ENCODE assay signal across 28 cellular contexts in genomic region chr11:377174-377865, GRCh38. TPM values are rescaled to one million over a fixed set of nuclear protein-coding genes. Genes with fewer than 3 reads are reported as not detected.
"Had no signal": no experiment of that assay in that cellular context is flagged by ENCODE, and none has a peak within 500 bp of the region (broad histone marks: within the 10 kb centered on the region; RNA-seq: fewer than 3 reads in every experiment).

No MANE protein-coding gene starts in this region.

- H3K27me3 ChIP-seq: brain microvascular endothelial cell, cardiac muscle cell, MG63 had no signal

- H3K9me3 Mint-ChIP-seq: activated CD4-positive, alpha-beta memory T cell treated with anti-CD3 and anti-CD28 coated beads for 36 hours; activated T-cell treated with anti-CD3 and anti-CD28 coated beads, Interleukin-2, amount 50 U/mL, for 4 hours; T-helper 1 cell treated with Interleukin-12 subunit alpha and Interleukin-12 subunit beta and Interleukin-4 antibody, amounts not matched to agents 30 μg/mL and 1 μg/mL, for 36 hours had no signal

- H3K36me3 Mint-ChIP-seq: activated CD4-positive, alpha-beta memory T cell treated with anti-CD3 and anti-CD28 coated beads for 36 hours; activated naive CD8-positive, alpha-beta T cell treated with anti-CD3 and anti-CD28 coated beads for 36 hours had no signal

- H3K4me1 Mint-ChIP-seq: WTC11 had no signal

- H3K27ac ChIP-seq: brain microvascular endothelial cell, cardiac muscle cell, SJSA1 had no signal

- H3K36me3 ChIP-seq: brain microvascular endothelial cell, SJSA1 had no signal

- H3K4me3 ChIP-seq: cardiac muscle cell, MG63, SJSA1 had no signal

- H3K27ac Mint-ChIP-seq: activated CD4-positive, alpha-beta memory T cell treated with anti-CD3 and anti-CD28 coated beads for 36 hours; activated naive CD8-positive, alpha-beta T cell treated with anti-CD3 and anti-CD28 coated beads for 36 hours; T-helper 1 cell treated with Interleukin-12 subunit alpha and Interleukin-12 subunit beta and Interleukin-4 antibody, amounts not matched to agents 30 μg/mL and 1 μg/mL, for 36 hours had no signal

- H3K4me1 ChIP-seq: SJSA1 had no signal

- ATAC-seq: activated T-cell treated with anti-CD3 and anti-CD28 coated beads, Interleukin-2, amount 50 U/mL, for 4 hours; SK-N-SH treated with all-trans-retinoic acid at 6 μM for 48 hours; WTC11 had no signal

- H3K27me3 Mint-ChIP-seq: activated naive CD8-positive, alpha-beta T cell treated with anti-CD3 and anti-CD28 coated beads for 36 hours had no signal

- H3K4me3 Mint-ChIP-seq: activated CD4-positive, alpha-beta memory T cell treated with anti-CD3 and anti-CD28 coated beads for 36 hours; activated naive CD8-positive, alpha-beta T cell treated with anti-CD3 and anti-CD28 coated beads for 36 hours; activated T-cell treated with anti-CD3 and anti-CD28 coated beads, Interleukin-2, amount 50 U/mL, for 4 hours; T-helper 1 cell treated with Interleukin-12 subunit alpha and Interleukin-12 subunit beta and Interleukin-4 antibody, amounts not matched to agents 30 μg/mL and 1 μg/mL, for 36 hours; WTC11 had no signal

- H3K9me3 ChIP-seq: MG63, SJSA1 had no signal

- DNase-seq: activated CD4-positive, alpha-beta memory T cell treated with anti-CD3 and anti-CD28 coated beads for 36 hours; activated CD4-positive, alpha-beta T cell treated with anti-CD3 and anti-CD28 coated beads for 48 hours; activated CD4-positive, CD25-positive, alpha-beta regulatory T cell treated with anti-CD3 and anti-CD28 coated beads, Interleukin-2, amount 50 U/mL, for 72 hours; activated CD8-positive, alpha-beta memory T cell treated with anti-CD3 and anti-CD28 coated beads for 24 hours; activated naive CD8-positive, alpha-beta T cell treated with anti-CD3 and anti-CD28 coated beads for 36 hours; activated T-cell treated with anti-CD3 and anti-CD28 coated beads, Interleukin-2, amount 50 U/mL, for 4 hours; brain microvascular endothelial cell; cerebellar nuclear complex; MG63; MV-4-11; NCI-H1092 treated with DMSO at 0.1 percent for 48 hours; NCI-H1417 treated with DMSO at 0.1 percent for 48 hours; NCI-H1694; NCI-H2029; NCI-H2107; NCI-H2171 treated with DMSO at 0.1 percent for 48 hours; NCI-H226; NCI-H526; NCI-H82; SHP77; T-helper 9 cell had no signal

RNA-seq across cellular contexts. Expression of gene B4GALNT4, which starts 8.0 kb away (rescaled TPM):
- total RNA-seq: OCI-LY7, RPMI7951, SJSA1 had no signal

RNA-seq across cellular contexts. Expression of gene PKP3, which starts 16.7 kb away (rescaled TPM):
- total RNA-seq: activated naive CD8-positive, alpha-beta T cell treated with anti-CD3 and anti-CD28 coated beads for 36 hours; OCI-LY7 had no signal
